ENCODE assay signal across 9 cellular contexts in the genomic region with DNA sequence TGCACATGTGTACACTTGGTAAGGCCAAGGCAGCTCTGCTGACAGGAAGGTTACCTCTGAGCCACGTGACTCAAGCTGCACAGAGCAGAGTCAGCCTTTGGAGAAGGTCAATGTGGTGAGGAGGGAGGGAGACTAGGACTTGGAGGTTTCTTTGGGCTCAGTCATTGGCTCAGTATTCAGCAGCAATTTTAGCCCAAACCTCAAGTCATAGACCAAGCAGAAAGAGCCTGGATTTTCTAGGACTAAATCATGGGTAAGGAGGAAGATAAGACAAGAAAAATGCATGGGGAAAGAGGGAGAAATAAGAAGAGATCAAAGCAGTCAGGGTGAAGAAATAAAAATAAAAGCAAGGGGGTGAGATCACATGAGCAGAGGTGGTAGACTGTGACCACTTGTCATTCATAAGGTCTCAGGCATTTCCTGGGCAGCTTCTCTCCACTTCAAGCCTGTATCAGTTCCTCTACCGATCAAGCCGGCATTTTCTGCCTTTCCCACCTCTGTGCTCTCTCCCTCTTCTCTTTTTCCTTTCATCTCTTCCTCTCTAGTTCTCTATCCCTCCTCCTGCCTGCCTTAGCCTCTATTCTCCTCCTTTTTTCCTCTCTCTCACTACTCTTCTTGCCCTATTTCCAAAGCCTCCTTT. TPM values are rescaled to one million over a fixed set of nuclear protein-coding genes. Genes with fewer than 3 reads are reported as not detected.
DNase-seq lines count a peak whose midpoint lies in the region; ATAC-seq and TF ChIP-seq lines count a peak whose summit lies in the region.
"Had no signal": no experiment of that assay in that cellular context is flagged by ENCODE, and none has a peak within 500 bp of the region (broad histone marks: within the 10 kb centered on the region; RNA-seq: fewer than 3 reads in every experiment).

No MANE protein-coding gene starts in this region.

- no peak overlapping the region for H2BK120ac ChIP-seq in mesendoderm (ENCODE audit: low read depth, low read length)

- H3K56ac ChIP-seq in mesendoderm (ENCODE audit: low read length): peak overlapping the region; percentile 17

- DNase-seq in mesendoderm (no peak), OCI-M1 (lab: John Stamatoyannopoulos, UW) (no peak), RKO (ENCODE audit: low spot score) (no peak), WERI-Rb-1 (no peak)

- no peaks in the 10 kb centered on the region for H3K36me3 ChIP-seq in mesendoderm (ENCODE audit: control insufficient read depth, insufficient read depth, low read length)
- no peaks in the 10 kb centered on the region for H3K36me3 ChIP-seq in WERI-Rb-1
- H3K36me3 ChIP-seq: neutrophil had no signal

- no peak overlapping the region for H2BK5ac ChIP-seq in mesendoderm (ENCODE audit: low read length)

- H3K79me1 ChIP-seq in mesendoderm (ENCODE audit: low read length): no peaks in the 10 kb centered on the region

- no peak overlapping the region for H4K8ac ChIP-seq in mesendoderm (ENCODE audit: low read depth, low read length)

- H3K4me2 ChIP-seq in mesendoderm (ENCODE audit: low read length): no peak overlapping the region

- H3K9me3 ChIP-seq in WERI-Rb-1 (ENCODE audit: severe bottlenecking): no peaks in the 10 kb centered on the region
- H3K9me3 ChIP-seq: neutrophil had no signal

- H3K27me3 ChIP-seq in mesendoderm (ENCODE audit: insufficient read depth, low read length, poor library complexity) (no peaks in the 10 kb centered on the region), WERI-Rb-1 (ENCODE audit: insufficient read depth, low read depth, severe bottlenecking) (no peaks in the 10 kb centered on the region)
- H3K27me3 ChIP-seq: neutrophil had no signal

- peak; percentile 69 for ATAC-seq in GM18861 (IDR thresholded peaks at IDR 0.05; ENCODE audit: unreplicated experiment)
- peak; percentile 79 for ATAC-seq in GM21619 (IDR thresholded peaks at IDR 0.05; ENCODE audit: unreplicated experiment)
- ATAC-seq in HG03571 (IDR thresholded peaks at IDR 0.05; ENCODE audit: unreplicated experiment): peak; percentile 84

- no peaks in the 10 kb centered on the region for H3K79me2 ChIP-seq in mesendoderm (ENCODE audit: control insufficient read depth, insufficient read depth, low read length)

- H3K9ac ChIP-seq in mesendoderm (ENCODE audit: low read length): no peak overlapping the region

- no peak overlapping the region for H2BK15ac ChIP-seq in mesendoderm (replicated peaks; ENCODE audit: low read depth)

- TF ChIP-seq CTCF in WERI-Rb-1 (IDR thresholded peaks at IDR 0.05; ENCODE audit: low read depth, low read length): no peak

- peak overlapping the region; percentile 1 for H3K23ac ChIP-seq in mesendoderm (ENCODE audit: low read length)

- H2AK5ac ChIP-seq in mesendoderm (ENCODE audit: low read length): no peak overlapping the region

- H3K4me3 ChIP-seq in mesendoderm (ENCODE audit: low read length) (no peak overlapping the region), WERI-Rb-1 (ENCODE audit: low read depth, low read length) (no peak overlapping the region)

- H3K27ac ChIP-seq in mesendoderm (ENCODE audit: low read depth, low read length): no peak overlapping the region
- no peak overlapping the region for H3K27ac ChIP-seq in WERI-Rb-1
- H3K27ac ChIP-seq: epithelial cell of prostate, neutrophil had no signal

- no peak overlapping the region for H4K5ac ChIP-seq in mesendoderm (ENCODE audit: low read length)

- no peak overlapping the region for H3K4ac ChIP-seq in mesendoderm (ENCODE audit: low read depth, low read length)

- WGBS in mesendoderm (ENCODE audit: extremely low coverage, insufficient coverage, low lambda C conversion rate): no CpG with 5 or more reads among the region's 3 CpGs

- no peaks in the 10 kb centered on the region for H3K4me1 ChIP-seq in mesendoderm (ENCODE audit: control insufficient read depth, low read depth, low read length)

- H3K18ac ChIP-seq in mesendoderm (ENCODE audit: low read length): no peak overlapping the region

RNA-seq across cellular contexts. Expression of a gene that starts 51.7 kb away (rescaled TPM):
- 9.1 TPM for polyA plus RNA-seq in mesendoderm (2013, experiment 1 of 2)
- 10.0 TPM for polyA plus RNA-seq in mesendoderm (2013, experiment 2 of 2)
